Comparison of ENCODE assay signal across 22 cellular contexts in the genomic region with DNA sequence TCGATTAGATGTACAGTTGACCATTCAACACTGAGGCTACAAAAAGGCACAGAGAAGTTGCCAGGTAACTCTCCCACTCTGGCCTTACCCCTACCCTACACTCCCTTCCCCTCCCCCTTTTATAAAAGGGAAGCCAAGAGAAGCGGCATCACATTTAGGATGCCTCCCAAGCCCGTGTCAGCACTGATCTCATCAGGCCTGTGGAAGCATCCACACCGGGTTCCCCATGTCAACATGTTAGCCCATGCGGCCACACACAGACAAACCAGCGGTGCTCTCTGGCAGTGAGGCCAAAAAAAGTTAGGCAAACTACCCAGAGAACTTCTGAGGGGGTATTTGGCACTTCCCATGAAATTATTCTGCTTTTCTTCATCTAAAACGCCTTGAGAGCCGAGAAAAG.
"Had no signal": no experiment of that assay in that cellular context is flagged by ENCODE, and none has a peak within 500 bp of the region (broad histone marks: within the 10 kb centered on the region; RNA-seq: fewer than 3 reads in every experiment).

No MANE protein-coding gene starts in this region.

- H3K27me3 Mint-ChIP-seq: activated naive CD4-positive, alpha-beta T cell treated with anti-CD3 and anti-CD28 coated beads, Interleukin-2, amount 50 U/mL, for 24 hours; brain; progenitor cell of endocrine pancreas had no signal

- H3K36me3 Mint-ChIP-seq: activated naive CD4-positive, alpha-beta T cell treated with anti-CD3 and anti-CD28 coated beads, Interleukin-2, amount 50 U/mL, for 24 hours; natural killer cell had no signal

- H3K4me3 Mint-ChIP-seq: activated CD4-positive, alpha-beta T cell treated with anti-CD3 and anti-CD28 coated beads, Interleukin-2, amount 10 ng/mL, durations not matched to agents 24 days and 14 days; activated CD8-positive, alpha-beta T cell treated with anti-CD3 and anti-CD28 coated beads, Interleukin-2, amount 10 ng/mL, durations not matched to agents 7 days and 5 days; activated naive CD4-positive, alpha-beta T cell treated with anti-CD3 and anti-CD28 coated beads, Interleukin-2, amount 50 U/mL, for 24 hours; natural killer cell; stimulated activated naive CD8-positive, alpha-beta T cell treated with anti-CD3 and anti-CD28 coated beads, Interleukin-15, amount 100 ng/mL, for 72 hours; T-helper 2 cell treated with Interferon-gamma antibody and Interleukin-4, amounts not matched to agents 5 μg/mL and 100 μg/mL, for 36 hours had no signal

- H3K27ac ChIP-seq: gastrocnemius medialis, heart left ventricle, right lobe of liver, spleen, testis, upper lobe of right lung had no signal

- H3K27me3 ChIP-seq: gastrocnemius medialis, heart left ventricle, right lobe of liver, spleen, testis, upper lobe of right lung had no signal

- H3K27ac Mint-ChIP-seq: activated CD4-positive, alpha-beta T cell treated with anti-CD3 and anti-CD28 coated beads, Interleukin-2, amount 10 ng/mL, durations not matched to agents 24 days and 14 days; activated CD8-positive, alpha-beta T cell treated with anti-CD3 and anti-CD28 coated beads, Interleukin-2, amount 10 ng/mL, durations not matched to agents 7 days and 5 days; activated naive CD4-positive, alpha-beta T cell treated with anti-CD3 and anti-CD28 coated beads, Interleukin-2, amount 50 U/mL, for 24 hours; brain; natural killer cell; progenitor cell of endocrine pancreas; stimulated activated naive CD8-positive, alpha-beta T cell treated with anti-CD3 and anti-CD28 coated beads, Interleukin-15, amount 100 ng/mL, for 72 hours; T-helper 2 cell treated with Interferon-gamma antibody and Interleukin-4, amounts not matched to agents 5 μg/mL and 100 μg/mL, for 36 hours had no signal

- DNase-seq: activated CD4-positive, alpha-beta T cell treated with anti-CD3 and anti-CD28 coated beads, Interleukin-2, amount 10 ng/mL, durations not matched to agents 24 days and 14 days; activated CD4-positive, CD25-positive, alpha-beta regulatory T cell; activated CD8-positive, alpha-beta memory T cell treated with anti-CD3 and anti-CD28 coated beads, Interleukin-2, amount 50 U/mL, for 4 hours; activated CD8-positive, alpha-beta T cell treated with anti-CD3 and anti-CD28 coated beads, Interleukin-2, amount 10 ng/mL, durations not matched to agents 7 days and 5 days; activated effector memory CD4-positive, alpha-beta T cell treated with anti-CD3 and anti-CD28 coated beads, Interleukin-2, amount 50 U/mL, for 16 hours; activated T-cell treated with anti-CD3 and anti-CD28 coated beads, Interleukin-2, amount 50 U/mL, for 48 hours; amniotic stem cell; effector CD8-positive, alpha-beta T cell; gastrocnemius medialis; heart left ventricle; mesendoderm; natural killer cell; nucleus accumbens; right lobe of liver; spleen; stimulated activated naive CD8-positive, alpha-beta T cell treated with anti-CD3 and anti-CD28 coated beads, Interleukin-15, amount 100 ng/mL, for 72 hours; testis; upper lobe of right lung had no signal

- H3K4me1 ChIP-seq: gastrocnemius medialis, spleen, testis, upper lobe of right lung had no signal

- H3K9me3 Mint-ChIP-seq: activated CD4-positive, alpha-beta T cell treated with anti-CD3 and anti-CD28 coated beads, Interleukin-2, amount 10 ng/mL, durations not matched to agents 24 days and 14 days; activated naive CD4-positive, alpha-beta T cell treated with anti-CD3 and anti-CD28 coated beads, Interleukin-2, amount 50 U/mL, for 24 hours; natural killer cell; stimulated activated naive CD8-positive, alpha-beta T cell treated with anti-CD3 and anti-CD28 coated beads, Interleukin-15, amount 100 ng/mL, for 72 hours; T-helper 2 cell treated with Interferon-gamma antibody and Interleukin-4, amounts not matched to agents 5 μg/mL and 100 μg/mL, for 36 hours had no signal

- H3K4me1 Mint-ChIP-seq: activated CD4-positive, alpha-beta T cell treated with anti-CD3 and anti-CD28 coated beads, Interleukin-2, amount 10 ng/mL, durations not matched to agents 24 days and 14 days; activated naive CD4-positive, alpha-beta T cell treated with anti-CD3 and anti-CD28 coated beads, Interleukin-2, amount 50 U/mL, for 24 hours; natural killer cell; stimulated activated naive CD8-positive, alpha-beta T cell treated with anti-CD3 and anti-CD28 coated beads, Interleukin-15, amount 100 ng/mL, for 72 hours had no signal

- H3K4me3 ChIP-seq: gastrocnemius medialis, heart left ventricle, right lobe of liver, spleen, testis, upper lobe of right lung had no signal

- H3K9me3 ChIP-seq: gastrocnemius medialis, heart left ventricle, right lobe of liver, spleen, testis, upper lobe of right lung had no signal

- H3K36me3 ChIP-seq: gastrocnemius medialis, right lobe of liver, spleen, upper lobe of right lung had no signal

- ATAC-seq: activated CD8-positive, alpha-beta T cell treated with anti-CD3 and anti-CD28 coated beads, Interleukin-2, amount 10 ng/mL, durations not matched to agents 7 days and 5 days; gastrocnemius medialis; natural killer cell; stimulated activated naive CD8-positive, alpha-beta T cell treated with anti-CD3 and anti-CD28 coated beads, Interleukin-15, amount 100 ng/mL, for 72 hours; upper lobe of right lung had no signal
